In genomic region chr9:95382433-95382832, GRCh38 we compare ENCODE assay signal across 18 cellular contexts.
A peak's percentile ranks its signal among the peaks of the same experiment; 100 is the strongest.
DNase-seq lines count a peak whose midpoint lies in the region; ATAC-seq, FAIRE-seq and TF ChIP-seq lines count a peak whose summit lies in the region.
"Had no signal": no experiment of that assay in that cellular context is flagged by ENCODE, and none has a peak within 500 bp of the region (broad histone marks: within the 10 kb centered on the region; RNA-seq: fewer than 3 reads in every experiment).

No MANE protein-coding gene starts in this region.

- ATAC-seq in Right ventricle myocardium superior (ENCODE audit: poor library complexity): no peak
- ATAC-seq in stimulated activated naive CD8-positive, alpha-beta T cell treated with anti-CD3 and anti-CD28 coated beads, Interleukin-15, amount 100 ng/mL, for 72 hours: no peak
- ATAC-seq: GM12878 had no signal

- H3K27ac Mint-ChIP-seq in astrocyte (ENCODE audit: unreplicated experiment): no peak overlapping the region
- no peak overlapping the region for H3K27ac Mint-ChIP-seq in stimulated activated naive CD8-positive, alpha-beta T cell treated with anti-CD3 and anti-CD28 coated beads, Interleukin-15, amount 100 ng/mL, for 72 hours

- H3K9me3 Mint-ChIP-seq in astrocyte (ENCODE audit: unreplicated experiment): no peaks in the 10 kb centered on the region
- H3K9me3 Mint-ChIP-seq in stimulated activated naive CD8-positive, alpha-beta T cell treated with anti-CD3 and anti-CD28 coated beads, Interleukin-15, amount 100 ng/mL, for 72 hours: no peaks in the 10 kb centered on the region

- peaks cover 24% of the 10 kb centered on the region for H3K4me1 ChIP-seq in astrocyte (ENCODE audit: insufficient read depth, low read length)

- POLR2A ChIA-PET in AG04450 (lab: Yijun Ruan, JAX): interaction anchor here (1.0 to 1.3 kb wide), 3 partner anchors 75 to 126 kb away, joined by 3 to 4 read pairs (median 3); no protein-coding TSS in a partner anchor

- H3K27ac ChIP-seq in AG04450 (ENCODE audit: low read depth, low read length) (peak overlapping the region; percentile 3), astrocyte (ENCODE audit: low read depth, low read length) (no peak overlapping the region)
- H3K27ac ChIP-seq: BLaER1 treated with 17β-estradiol and CSF1 and Interleukin-3, amounts not matched to agents 10 nM and 100 nM had no signal

- H3K4me2 ChIP-seq in astrocyte (ENCODE audit: low read length): no peak overlapping the region

- no peaks in the 10 kb centered on the region for H4K20me1 ChIP-seq in astrocyte (ENCODE audit: insufficient read depth, low read length)
- H4K20me1 ChIP-seq: BLaER1 treated with 17β-estradiol and CSF1 and Interleukin-3, amounts not matched to agents 10 nM and 100 nM had no signal

- FAIRE-seq in astrocyte (lab: Jason Lieb, UNC) (no peak), HTR-8/SVneo (lab: Jason Lieb, UNC) (no peak)
- FAIRE-seq: GM12878, RCC 7860 had no signal

- CTCF ChIA-PET in AG04450 (lab: Charles Lee): interaction anchor here (1.2 to 2.3 kb wide), 2 partner anchors 19 to 46 kb away, joined by 3 to 7 read pairs; no protein-coding TSS in a partner anchor

- no peaks in the 10 kb centered on the region for H3K9me3 ChIP-seq in AG04450 (ENCODE audit: control insufficient read depth, insufficient read depth, low read length)
- no peaks in the 10 kb centered on the region for H3K9me3 ChIP-seq in astrocyte (ENCODE audit: insufficient read depth, low read depth, low read length)
- H3K9me3 ChIP-seq: HAP-1 had no signal

- no peak for DNase-seq in AG04450 (ENCODE audit: low read depth, low spot score)
- peak; percentile 45 for DNase-seq in Daoy (ENCODE audit: low read depth)
- DNase-seq in NCI-H748 treated with DMSO at 0.1 percent for 48 hours (lab: John Stamatoyannopoulos, UW): peak; percentile 7
- no peak for DNase-seq in astrocyte (ENCODE audit: low read depth)
- DNase-seq in OCI-M1 (lab: John Stamatoyannopoulos, UW): no peak
- no peak for DNase-seq in HTR-8/SVneo (ENCODE audit: insufficient read length, low spot score)
- no peak for DNase-seq in Right ventricle myocardium superior
- no peak for DNase-seq in stimulated activated naive CD8-positive, alpha-beta T cell treated with anti-CD3 and anti-CD28 coated beads, Interleukin-15, amount 100 ng/mL, for 72 hours
- DNase-seq: KG1, MM.1S, NCI-H1105, NCI-H2029 treated with DMSO at 0.1 percent for 48 hours, NCI-H510A, T-helper 1 cell had no signal

- H3K4me1 Mint-ChIP-seq in astrocyte (ENCODE audit: low read depth, unreplicated experiment): peaks cover 20% of the 10 kb centered on the region
- peaks cover 8% of the 10 kb centered on the region for H3K4me1 Mint-ChIP-seq in stimulated activated naive CD8-positive, alpha-beta T cell treated with anti-CD3 and anti-CD28 coated beads, Interleukin-15, amount 100 ng/mL, for 72 hours

- no peaks in the 10 kb centered on the region for H3K27me3 Mint-ChIP-seq in astrocyte (ENCODE audit: low read depth, unreplicated experiment)
- peaks cover 38% of the 10 kb centered on the region for H3K27me3 Mint-ChIP-seq in stimulated activated naive CD8-positive, alpha-beta T cell treated with anti-CD3 and anti-CD28 coated beads, Interleukin-15, amount 100 ng/mL, for 72 hours

- H3K27me3 ChIP-seq in AG04450 (ENCODE audit: control insufficient read depth, insufficient read depth, low read length) (peaks cover 2% of the 10 kb centered on the region), astrocyte (ENCODE audit: insufficient read depth, low read length) (no peaks in the 10 kb centered on the region)
- H3K27me3 ChIP-seq: BLaER1 treated with 17β-estradiol and CSF1 and Interleukin-3, amounts not matched to agents 10 nM and 100 nM had no signal

- H2AFZ ChIP-seq in astrocyte (ENCODE audit: low read depth, low read length): no peak overlapping the region

- H3K79me2 ChIP-seq in astrocyte (ENCODE audit: insufficient read depth, low read length): no peaks in the 10 kb centered on the region

- peaks cover 1% of the 10 kb centered on the region for H3K36me3 Mint-ChIP-seq in astrocyte (ENCODE audit: low read depth, unreplicated experiment)

- H3K4me3 Mint-ChIP-seq in astrocyte (ENCODE audit: unreplicated experiment): peak overlapping the region; percentile 12
- no peak overlapping the region for H3K4me3 Mint-ChIP-seq in stimulated activated naive CD8-positive, alpha-beta T cell treated with anti-CD3 and anti-CD28 coated beads, Interleukin-15, amount 100 ng/mL, for 72 hours

- no peak overlapping the region for H3K4me3 ChIP-seq in AG04450 (ENCODE audit: low read depth, low read length)
- H3K4me3 ChIP-seq in astrocyte (ENCODE audit: insufficient read depth, low read depth, low read length): no peak overlapping the region
- H3K4me3 ChIP-seq: BLaER1 treated with 17β-estradiol and CSF1 and Interleukin-3, amounts not matched to agents 10 nM and 100 nM; GM12878; HAP-1 had no signal

- H3K36me3 ChIP-seq in astrocyte (ENCODE audit: insufficient read depth, low read length): no peaks in the 10 kb centered on the region
- H3K36me3 ChIP-seq: BLaER1 treated with 17β-estradiol and CSF1 and Interleukin-3, amounts not matched to agents 10 nM and 100 nM; HAP-1 had no signal

- TF ChIP-seq CTCF in AG04450 (IDR thresholded peaks at IDR 0.05; ENCODE audit: low read depth, low read length): no peak
- no peak for TF ChIP-seq CTCF in astrocyte (IDR thresholded peaks at IDR 0.05; ENCODE audit: insufficient read depth, low read depth, low read length)

- intact Hi-C loops in Right ventricle myocardium superior (cut with DNase I): no loop called here

- H3K9ac ChIP-seq in astrocyte (ENCODE audit: low read length): no peak overlapping the region
- H3K9ac ChIP-seq: BLaER1 treated with 17β-estradiol and CSF1 and Interleukin-3, amounts not matched to agents 10 nM and 100 nM had no signal

Comparison
In these comparisons a context has a peak if more than half of its experiments do, and no peak if none do; other contexts are left out.
1. DNase-seq: peak in Daoy (single experiment) and NCI-H748 treated with DMSO at 0.1 percent for 48 hours (single experiment); none in AG04450 (single experiment), astrocyte (single experiment), OCI-M1 (single experiment), HTR-8/SVneo (single experiment), Right ventricle myocardium superior (single experiment) and stimulated activated naive CD8-positive, alpha-beta T cell treated with anti-CD3 and anti-CD28 coated beads, Interleukin-15, amount 100 ng/mL, for 72 hours (0 of 2).